Comparison of ENCODE assay signal across 19 cellular contexts in genomic region chr12:41462312-41462711, GRCh38.
A peak's percentile ranks its signal among the peaks of the same experiment; 100 is the strongest.
DNase-seq lines count a peak whose midpoint lies in the region; ATAC-seq, FAIRE-seq and TF ChIP-seq lines count a peak whose summit lies in the region.
"Had no signal": no experiment of that assay in that cellular context is flagged by ENCODE, and none has a peak within 500 bp of the region (broad histone marks: within the 10 kb centered on the region; RNA-seq: fewer than 3 reads in every experiment).

No MANE protein-coding gene starts in this region.

- no peak overlapping the region for H3K56ac ChIP-seq in IMR-90 (ENCODE audit: extremely low read depth, insufficient read depth, low read length)

- ATAC-seq in IMR-90 (ENCODE audit: low read depth) = no peak
- peak; percentile 88 for ATAC-seq in foreskin keratinocyte
- ATAC-seq in HG03354 (IDR thresholded peaks at IDR 0.05; ENCODE audit: poor library complexity, severe bottlenecking, unreplicated experiment) = no peak
- ATAC-seq in GM21447 (IDR thresholded peaks at IDR 0.05; ENCODE audit: unreplicated experiment) = no peak
- ATAC-seq: CD8-positive, alpha-beta T cell had no signal

- no peaks in the 10 kb centered on the region for H4K20me1 ChIP-seq in IMR-90 (ENCODE audit: insufficient read depth, low read length)
- H4K20me1 ChIP-seq: BLaER1 had no signal

- no peaks in the 10 kb centered on the region for H3K9me1 ChIP-seq in IMR-90 (ENCODE audit: insufficient read depth, low read length)

- BruUV-seq in IMR-90 (replicated peaks; lab: Mats Ljungman, UMichigan) = no TSS peak

- no peaks in the 10 kb centered on the region for H3K9me3 ChIP-seq in IMR-90 (ENCODE audit: control insufficient read depth, insufficient read depth, low read length)
- H3K9me3 ChIP-seq: BLaER1, Caco-2, HAP-1 had no signal

- TF ChIP-seq RAD21 in IMR-90 (IDR thresholded peaks at IDR 0.05; ENCODE audit: low read length) = no peak

- FAIRE-seq in bronchial epithelial cell (lab: Jason Lieb, UNC) (no peak), GM19239 (lab: Jason Lieb, UNC) (no peak)
- FAIRE-seq: G401.6, GM12892, H54 had no signal

- in situ Hi-C loops in IMR-90 (cut with MboI; ENCODE audit: low sequenced_read_pairs) = no loop called here

- no peak overlapping the region for H2BK15ac ChIP-seq in IMR-90 (ENCODE audit: low read depth, low read length)

- no peak overlapping the region for H2AK5ac ChIP-seq in IMR-90 (ENCODE audit: low read depth, low read length)

- H2AK9ac ChIP-seq in IMR-90 (replicated peaks; ENCODE audit: low read depth, low read length, poor library complexity) = no peak overlapping the region

- TF ChIP-seq CTCF in IMR-90 (conservative IDR thresholded peaks at IDR 0.05; ENCODE audit: low read depth, low read length) (no peak), bronchial epithelial cell (IDR thresholded peaks at IDR 0.05; ENCODE audit: insufficient read depth, low read length, severe bottlenecking) (no peak), foreskin keratinocyte (conservative IDR thresholded peaks at IDR 0.05) (no peak)

- H2AFZ ChIP-seq in IMR-90 (replicated peaks; ENCODE audit: low read length, poor library complexity) = no peak overlapping the region

- H4K5ac ChIP-seq in IMR-90 (ENCODE audit: low read depth, low read length) = no peak overlapping the region

- no peak overlapping the region for H3K14ac ChIP-seq in IMR-90 (replicated peaks; ENCODE audit: low read depth, low read length)

- dilution Hi-C loops in IMR-90 (cut with HindIII; ENCODE audit: low sequenced_read_pairs, unreplicated experiment) = no loop called here

- H3K27me3 ChIP-seq in IMR-90 (ENCODE audit: control insufficient read depth, insufficient read depth, low read length) (no peaks in the 10 kb centered on the region), bronchial epithelial cell (ENCODE audit: control insufficient read depth, insufficient read depth, low read length) (no peaks in the 10 kb centered on the region), foreskin keratinocyte (no peaks in the 10 kb centered on the region)
- H3K27me3 ChIP-seq: BLaER1 had no signal

- no peak for TF ChIP-seq POLR2A in IMR-90 (IDR thresholded peaks at IDR 0.05; ENCODE audit: low read depth, low read length)

- H3K79me1 ChIP-seq in IMR-90 (ENCODE audit: low read depth in 1 of 2, low read length in 2 of 2) = no peaks in the 10 kb centered on the region

- H3K4me1 ChIP-seq in IMR-90 (ENCODE audit: control insufficient read depth, insufficient read depth, low read length) = no peaks in the 10 kb centered on the region
- H3K4me1 ChIP-seq in foreskin keratinocyte = peaks cover 3% of the 10 kb centered on the region
- H3K4me1 ChIP-seq: BLaER1, Caco-2 had no signal

- no peak overlapping the region for H4K8ac ChIP-seq in IMR-90 (ENCODE audit: low read depth in 2 of 2, low read length in 2 of 2)

- no peaks in the 10 kb centered on the region for H3K36me3 ChIP-seq in IMR-90 (ENCODE audit: control insufficient read depth, insufficient read depth, low read length)
- H3K36me3 ChIP-seq in bronchial epithelial cell (ENCODE audit: control insufficient read depth, insufficient read depth, low read length) = no peaks in the 10 kb centered on the region
- H3K36me3 ChIP-seq: BLaER1, HAP-1 had no signal

- H3K4ac ChIP-seq in IMR-90 (ENCODE audit: low read depth, low read length) = no peak overlapping the region

- H3K4me3 ChIP-seq in IMR-90 (ENCODE audit: insufficient read depth, low read depth, low read length) = no peak overlapping the region
- H3K4me3 ChIP-seq in bronchial epithelial cell (ENCODE audit: low read depth, low read length) = no peak overlapping the region
- H3K4me3 ChIP-seq: BLaER1, HAP-1 had no signal

- CTCF ChIA-PET in IMR-90 (lab: Yijun Ruan, JAX) = no interaction called here

- H3K27ac ChIP-seq in IMR-90 (ENCODE audit: insufficient read depth, low read length) (no peak overlapping the region), foreskin keratinocyte (no peak overlapping the region)
- H3K27ac ChIP-seq: BLaER1, C4-2B had no signal

- intact Hi-C loops in IMR-90 (cut with micrococcal nuclease) = no loop called here

- H3K9ac ChIP-seq in IMR-90 (ENCODE audit: low read depth, low read length) = no peak overlapping the region
- H3K9ac ChIP-seq: BLaER1 had no signal

- H3K23ac ChIP-seq in IMR-90 (ENCODE audit: low read depth, low read length) = no peak overlapping the region

- H2BK5ac ChIP-seq in IMR-90 (ENCODE audit: low read depth, low read length, poor library complexity, severe bottlenecking) = no peak overlapping the region

- no peak overlapping the region for H3K18ac ChIP-seq in IMR-90 (ENCODE audit: low read depth, low read length)

- no peak overlapping the region for H2BK20ac ChIP-seq in IMR-90 (ENCODE audit: low read depth, low read length)

- DNase-seq in IMR-90 = no peak
- DNase-seq in bronchial epithelial cell (ENCODE audit: low read depth) = peak; percentile 31
- peak; percentile 22 to 56 for DNase-seq in foreskin keratinocyte
- DNase-seq in GM19239 (ENCODE audit: insufficient read length, low spot score) = no peak
- DNase-seq: Caco-2; CD4-positive, CD25-positive, alpha-beta regulatory T cell; CD8-positive, alpha-beta T cell; DMS153; DND-41; GOT3; HFFc6 had no signal

- POLR2A ChIA-PET in IMR-90 (lab: Charles Lee; ENCODE audit: unreplicated experiment) = no interaction called here

- no peak overlapping the region for H3K4me2 ChIP-seq in IMR-90 (ENCODE audit: low read depth, low read length)
- H3K4me2 ChIP-seq: BLaER1 had no signal

- no peak overlapping the region for H4K91ac ChIP-seq in IMR-90 (ENCODE audit: insufficient read depth, low read depth, low read length)

- H2BK120ac ChIP-seq in IMR-90 (ENCODE audit: low read depth, low read length) = no peak overlapping the region

TF ChIP-seq in IMR-90, 13 proteins besides CTCF, POLR2A, EP300 and RAD21:
- 0 out of 2 replicates have a peak, but pooled peaks have one; percentile 9 for TF ChIP-seq MAFK (IDR thresholded peaks at IDR 0.05; ENCODE audit: low read depth, low read length)
- TF ChIP-seq FOS (IDR thresholded peaks at IDR 0.05; ENCODE audit: low read depth, low read length) = no peak

Comparison
In these comparisons a context has a peak if more than half of its experiments do, and no peak if none do; other contexts are left out.
1. DNase-seq: peak in bronchial epithelial cell (single experiment) and foreskin keratinocyte (2 of 2); none in IMR-90 (single experiment) and GM19239 (single experiment).